Comparison of ENCODE assay signal across 1 cellular context in genomic region chr3:38811822-38812221, GRCh38.
TF ChIP-seq lines count a peak whose summit lies in the region.

No MANE protein-coding gene starts in this region.

TF ChIP-seq in HepG2, 621 proteins besides CTCF, POLR2A, EP300 and RAD21 (continued from another document):
- no peak for TF ChIP-seq AHDC1 (CRISPR knock-in tag; IDR thresholded peaks at IDR 0.05; ENCODE audit: borderline replicate concordance)
- TF ChIP-seq GLI4 (CRISPR knock-in tag; IDR thresholded peaks at IDR 0.05; ENCODE audit: borderline replicate concordance) = no peak
- no peak for TF ChIP-seq LBX2 (CRISPR knock-in tag; IDR thresholded peaks at IDR 0.05; ENCODE audit: borderline replicate concordance)
- no peak for TF ChIP-seq ATF7-NPFF (CRISPR knock-in tag; IDR thresholded peaks at IDR 0.05; ENCODE audit: low read depth)
- no peak for TF ChIP-seq ZNF251 (CRISPR knock-in tag; IDR thresholded peaks at IDR 0.05)
- no peak for TF ChIP-seq IRF2 (CRISPR knock-in tag; IDR thresholded peaks at IDR 0.05)
- no peak for TF ChIP-seq KMT2A (CRISPR knock-in tag; IDR thresholded peaks at IDR 0.05)
- no peak for TF ChIP-seq PHF20 (CRISPR knock-in tag; IDR thresholded peaks at IDR 0.05)
- TF ChIP-seq ZNF160 (CRISPR knock-in tag; IDR thresholded peaks at IDR 0.05) = no peak
- TF ChIP-seq HBP1 (CRISPR knock-in tag; IDR thresholded peaks at IDR 0.05; ENCODE audit: low read depth) = no peak
